Comparison of ENCODE assay signal across 28 cellular contexts in genomic region chr13:89883893-89884448, GRCh38.
"Had no signal": no experiment of that assay in that cellular context is flagged by ENCODE, and none has a peak within 500 bp of the region (broad histone marks: within the 10 kb centered on the region; RNA-seq: fewer than 3 reads in every experiment).

No MANE protein-coding gene starts in this region.

- H3K4me1 Mint-ChIP-seq: natural killer cell, nephron progenitor cell, neural progenitor cell had no signal

- FAIRE-seq: keratinocyte, urothelium cell line had no signal

- H3K9me3 ChIP-seq: heart right ventricle, left ventricle myocardium inferior, neutrophil, psoas muscle, thoracic aorta, tibial artery, upper lobe of right lung had no signal

- H3K9ac ChIP-seq: neural progenitor cell, parathyroid adenoma had no signal

- H3K9me3 Mint-ChIP-seq: nephron progenitor cell had no signal

- H3K36me3 Mint-ChIP-seq: mesothelial cell of epicardium; naive B cell; neural progenitor cell; stimulated activated naive B cell treated with anti-CD40 and anti-IgM and Interleukin-4, amounts not matched to agents 10 μg/mL and 1 μg/mL and 100 μg/mL, for 72 hours had no signal

- H3K4me3 Mint-ChIP-seq: mesothelial cell of epicardium; naive B cell; natural killer cell; nephron progenitor cell; neural progenitor cell; stimulated activated naive B cell treated with anti-CD40 and anti-IgM and Interleukin-4, amounts not matched to agents 10 μg/mL and 1 μg/mL and 100 μg/mL, for 72 hours had no signal

- H3K27me3 Mint-ChIP-seq: naive B cell; stimulated activated naive B cell treated with anti-CD40 and anti-IgM and Interleukin-4, amounts not matched to agents 10 μg/mL and 1 μg/mL and 100 μg/mL, for 72 hours had no signal

- DNase-seq: left ventricle myocardium inferior; mesendoderm; naive B cell; natural killer cell; nephron progenitor cell; occipital lobe; psoas muscle; stimulated activated CD4-positive, alpha-beta T cell treated with anti-CD3 and anti-CD28 coated beads, Interleukin-12 subunit alpha, Interleukin-12 subunit beta, amount 100 ng/mL, for 4 hours; stimulated activated CD4-positive, alpha-beta T cell treated with anti-CD3 and anti-CD28 coated beads, Interleukin-15, amount 100 ng/mL, for 24 hours; stimulated activated CD4-positive, alpha-beta T cell treated with anti-CD3 and anti-CD28 coated beads, Interleukin-2, amount 100 ng/mL, for 24 hours; stimulated activated CD4-positive, alpha-beta T cell treated with anti-CD3 and anti-CD28 coated beads, Interleukin-4, amount 100 ng/mL, for 1 hour; stimulated activated naive B cell treated with anti-CD40 and anti-IgM and Interleukin-4, amounts not matched to agents 10 μg/mL and 1 μg/mL and 100 μg/mL, for 72 hours; stimulated activated naive CD8-positive, alpha-beta T cell treated with anti-CD3 and anti-CD28 coated beads, Interleukin-15, Interleukin-2, amounts not matched to agents 100 U/mL and 50 U/mL, for 24 hours; stomach; tibial artery; trophoblast cell; upper lobe of right lung had no signal

- H3K36me3 ChIP-seq: heart right ventricle, left ventricle myocardium inferior, neural progenitor cell, neutrophil, stomach, thoracic aorta, tibial artery, upper lobe of right lung had no signal

- H3K4me1 ChIP-seq: heart right ventricle, left ventricle myocardium inferior, neural progenitor cell, parathyroid adenoma, psoas muscle, stomach, tibial artery, upper lobe of right lung had no signal

- H3K27ac Mint-ChIP-seq: mesothelial cell of epicardium; naive B cell; natural killer cell; nephron progenitor cell; neural progenitor cell; stimulated activated naive B cell treated with anti-CD40 and anti-IgM and Interleukin-4, amounts not matched to agents 10 μg/mL and 1 μg/mL and 100 μg/mL, for 72 hours had no signal

- H3K4me3 ChIP-seq: hepatocyte, left ventricle myocardium inferior, lung, neural progenitor cell, psoas muscle, skin epidermis, stomach, thoracic aorta, tibial artery, upper lobe of right lung had no signal

- H3K27ac ChIP-seq: heart right ventricle, hepatocyte, left ventricle myocardium inferior, neural progenitor cell, neutrophil, parathyroid adenoma, psoas muscle, skin epidermis, stomach, thoracic aorta, tibial artery, upper lobe of right lung had no signal
